21 cellular contexts compared by ENCODE assay signal in genomic region chr9:14136646-14137370, GRCh38.
DNase-seq lines count a peak whose midpoint lies in the region; ATAC-seq, FAIRE-seq and TF ChIP-seq lines count a peak whose summit lies in the region.
"Had no signal": no experiment of that assay in that cellular context is flagged by ENCODE, and none has a peak within 500 bp of the region (broad histone marks: within the 10 kb centered on the region; RNA-seq: fewer than 3 reads in every experiment).

No MANE protein-coding gene starts in this region.

- H3K27ac Mint-ChIP-seq in type B pancreatic cell = no peak overlapping the region
- H3K27ac Mint-ChIP-seq: activated CD4-positive, alpha-beta T cell treated with anti-CD3 and anti-CD28 coated beads for 36 hours; activated naive CD4-positive, alpha-beta T cell treated with anti-CD3 and anti-CD28 coated beads, Interleukin-2, amount 50 U/mL, for 72 hours; stimulated activated naive B cell treated with anti-CD40 and anti-IgM and Interleukin-4, amounts not matched to agents 10 μg/mL and 1 μg/mL and 100 μg/mL, for 72 hours had no signal

- intact Hi-C loops in HepG2 (cut with micrococcal nuclease; ENCODE audit: unreplicated experiment) = no loop called here
- intact Hi-C loops in right lobe of liver (cut with DNase I) = no loop called here

- H3K36me3 Mint-ChIP-seq in type B pancreatic cell = peaks cover 25% of the 10 kb centered on the region
- H3K36me3 Mint-ChIP-seq: activated naive CD4-positive, alpha-beta T cell treated with anti-CD3 and anti-CD28 coated beads, Interleukin-2, amount 50 U/mL, for 72 hours; stimulated activated naive B cell treated with anti-CD40 and anti-IgM and Interleukin-4, amounts not matched to agents 10 μg/mL and 1 μg/mL and 100 μg/mL, for 72 hours had no signal

- WGBS in HepG2 (ENCODE audit: low lambda C conversion rate) = 72% methylated on average over 3 of the region's 3 CpGs
- WGBS in right lobe of liver (ENCODE audit: insufficient coverage, low coverage, low lambda C conversion rate, missing lambda C conversion rate) = 81% methylated on average over 3 of the region's 3 CpGs

- POLR2A ChIA-PET in HepG2 (lab: Yijun Ruan, JAX) = no interaction called here

- no peak overlapping the region for H3K4me2 ChIP-seq in HepG2 (ENCODE audit: low read depth, low read length)
- H3K4me2 ChIP-seq: KMS-11 had no signal

- no peak for TF ChIP-seq RAD21 in HepG2 (CRISPR knock-in tag; IDR thresholded peaks at IDR 0.05)

- CTCF ChIA-PET in HepG2 (lab: Yijun Ruan, JAX; ENCODE audit: low intra/inter-chr PET ratio, low total read pairs) = no interaction called here

- H4K20me1 ChIP-seq in HepG2 (ENCODE audit: insufficient read depth, low read length) = no peaks in the 10 kb centered on the region

- no peak for TF ChIP-seq EP300 in HepG2 (IDR thresholded peaks at IDR 0.05; ENCODE audit: low read depth in 2 of 2, low read length in 2 of 2)
- no peak for TF ChIP-seq EP300 in HepG2 (CRISPR knock-in tag; IDR thresholded peaks at IDR 0.05; ENCODE audit: borderline replicate concordance)

- H3K79me2 ChIP-seq in HepG2 (ENCODE audit: insufficient read depth, low read length) = no peaks in the 10 kb centered on the region

- DNase-seq in HepG2 (ENCODE audit: low spot score) (no peak), right lobe of liver (no peak), NCI-H748 (lab: John Stamatoyannopoulos, UW; ENCODE audit: unreplicated experiment) (peak; percentile 68), type B pancreatic cell (ENCODE audit: extremely low spot score, unreplicated experiment) (no peak), NCI-H526 (lab: John Stamatoyannopoulos, UW) (no peak), NOMO-1 treated with dmso at 0.1 percent for 144 hours (lab: John Stamatoyannopoulos, UW; ENCODE audit: unreplicated experiment) (no peak)
- DNase-seq: activated CD4-positive, alpha-beta T cell treated with anti-CD3 and anti-CD28 coated beads for 36 hours; effector CD8-positive, alpha-beta T cell; HCEC 1CT; NCI-H2029 treated with DMSO at 0.1 percent for 48 hours; NCI-H524; stimulated activated CD4-positive, alpha-beta T cell treated with anti-CD3 and anti-CD28 coated beads, Interleukin-2, amount 100 ng/mL, for 48 hours; stimulated activated naive B cell treated with anti-CD40 and anti-IgM and Interleukin-4, amounts not matched to agents 10 μg/mL and 1 μg/mL and 100 μg/mL, for 72 hours had no signal

- no peaks in the 10 kb centered on the region for H3K36me3 ChIP-seq in HepG2 (replicated peaks in 1 of 2; ENCODE audit: control insufficient read depth in 1 of 2, insufficient read depth in 2 of 2, low read length in 2 of 2)
- no peaks in the 10 kb centered on the region for H3K36me3 ChIP-seq in right lobe of liver
- H3K36me3 ChIP-seq: esophagus muscularis mucosa had no signal

- H3K27me3 ChIP-seq in HepG2 (ENCODE audit: control insufficient read depth in 1 of 2, insufficient read depth in 2 of 2, low read length in 2 of 2) = no peaks in the 10 kb centered on the region
- H3K27me3 ChIP-seq in right lobe of liver = no peaks in the 10 kb centered on the region
- H3K27me3 ChIP-seq: esophagus muscularis mucosa had no signal

- no peaks in the 10 kb centered on the region for H3K9me3 Mint-ChIP-seq in type B pancreatic cell
- H3K9me3 Mint-ChIP-seq: activated naive CD4-positive, alpha-beta T cell treated with anti-CD3 and anti-CD28 coated beads, Interleukin-2, amount 50 U/mL, for 72 hours; stimulated activated naive B cell treated with anti-CD40 and anti-IgM and Interleukin-4, amounts not matched to agents 10 μg/mL and 1 μg/mL and 100 μg/mL, for 72 hours had no signal

- H3K9ac ChIP-seq in HepG2 (ENCODE audit: insufficient read depth, low read depth, low read length) = no peak overlapping the region
- H3K9ac ChIP-seq: KMS-11 had no signal

- no peak overlapping the region for H3K4me3 ChIP-seq in HepG2 (replicated peaks in 1 of 3; ENCODE audit: insufficient read depth in 1 of 3, low read depth in 2 of 3, low read length in 3 of 3)
- no peak overlapping the region for H3K4me3 ChIP-seq in right lobe of liver
- H3K4me3 ChIP-seq: esophagus muscularis mucosa, lung, thoracic aorta had no signal

- TF ChIP-seq POLR2A in HepG2 (IDR thresholded peaks at IDR 0.05; ENCODE audit: insufficient read depth in 1 of 2, low read depth in 2 of 2, low read length in 2 of 2) (no peak), right lobe of liver (IDR thresholded peaks at IDR 0.05) (no peak)

- no peak overlapping the region for H2AFZ ChIP-seq in HepG2 (ENCODE audit: low read length)

- in situ Hi-C loops in HepG2 (cut with HindIII; ENCODE audit: extremely low pct_ligation_motif_present, low pct_unique_long_range_greater_than_20kb) = no loop called here

- no peak overlapping the region for H3K27ac ChIP-seq in HepG2 (ENCODE audit: extremely low read length, insufficient read depth, low read length)
- H3K27ac ChIP-seq in right lobe of liver = no peak overlapping the region
- H3K27ac ChIP-seq: C4-2B, esophagus muscularis mucosa, KMS-11, thoracic aorta had no signal

- no peak for FAIRE-seq in HepG2 (lab: Jason Lieb, UNC)

- H3K4me1 ChIP-seq in HepG2 (ENCODE audit: insufficient read depth, low read length) = no peaks in the 10 kb centered on the region
- H3K4me1 ChIP-seq in right lobe of liver = peaks cover 0 to 8% (median 0%) of the 10 kb centered on the region in 4 donors

- H3K9me3 ChIP-seq in HepG2 (ENCODE audit: low read length) (no peaks in the 10 kb centered on the region), right lobe of liver (no peaks in the 10 kb centered on the region)
- H3K9me3 ChIP-seq: esophagus muscularis mucosa, thoracic aorta had no signal

- ATAC-seq in HepG2 (no peak), right lobe of liver (no peak), esophagus mucosa (peak; percentile 48), HG03045 (IDR thresholded peaks at IDR 0.05; ENCODE audit: unreplicated experiment) (no peak)
- ATAC-seq: activated CD4-positive, alpha-beta T cell treated with anti-CD3 and anti-CD28 coated beads for 36 hours; activated naive CD4-positive, alpha-beta T cell treated with anti-CD3 and anti-CD28 coated beads, Interleukin-2, amount 50 U/mL, for 72 hours; stimulated activated naive B cell treated with anti-CD40 and anti-IgM and Interleukin-4, amounts not matched to agents 10 μg/mL and 1 μg/mL and 100 μg/mL, for 72 hours had no signal

- peaks cover 33% of the 10 kb centered on the region for H3K4me1 Mint-ChIP-seq in type B pancreatic cell (ENCODE audit: unreplicated experiment)
- H3K4me1 Mint-ChIP-seq: activated CD4-positive, alpha-beta T cell treated with anti-CD3 and anti-CD28 coated beads for 36 hours; stimulated activated naive B cell treated with anti-CD40 and anti-IgM and Interleukin-4, amounts not matched to agents 10 μg/mL and 1 μg/mL and 100 μg/mL, for 72 hours had no signal

- no peaks in the 10 kb centered on the region for H3K27me3 Mint-ChIP-seq in type B pancreatic cell
- H3K27me3 Mint-ChIP-seq: activated CD4-positive, alpha-beta T cell treated with anti-CD3 and anti-CD28 coated beads for 36 hours; stimulated activated naive B cell treated with anti-CD40 and anti-IgM and Interleukin-4, amounts not matched to agents 10 μg/mL and 1 μg/mL and 100 μg/mL, for 72 hours had no signal

- TF ChIP-seq CTCF in HepG2 (CRISPR knock-in tag; IDR thresholded peaks at IDR 0.05) (no peak), right lobe of liver (IDR thresholded peaks at IDR 0.05) (no peak), type B pancreatic cell (conservative IDR thresholded peaks at IDR 0.05) (no peak)

- peak overlapping the region; percentile 18 for H3K4me3 Mint-ChIP-seq in type B pancreatic cell
- H3K4me3 Mint-ChIP-seq: activated CD4-positive, alpha-beta T cell treated with anti-CD3 and anti-CD28 coated beads for 36 hours; stimulated activated naive B cell treated with anti-CD40 and anti-IgM and Interleukin-4, amounts not matched to agents 10 μg/mL and 1 μg/mL and 100 μg/mL, for 72 hours had no signal

- no TSS peak for BruUV-seq in HepG2 (replicated peaks; lab: Mats Ljungman, UMichigan)

TF ChIP-seq in HepG2, 621 proteins besides CTCF, POLR2A, EP300 and RAD21:
- TF ChIP-seq MAFF (IDR thresholded peaks at IDR 0.05; ENCODE audit: low read depth, low read length) = peak; percentile 25; the same call in 1 of the 2 replicates
- TF ChIP-seq KLF9 (CRISPR knock-in tag; IDR thresholded peaks at IDR 0.05; ENCODE audit: low read depth) = no peak
- peak; percentile 18 to 72; a peak in 3 of 4 replicates for TF ChIP-seq MAFK (conservative IDR thresholded peaks at IDR 0.05 in 1 of 2, IDR thresholded peaks at IDR 0.05 in 1 of 2; ENCODE audit: low read length in 2 of 2)
- TF ChIP-seq JUND (CRISPR knock-in tag; IDR thresholded peaks at IDR 0.05) = no peak
- no peak for TF ChIP-seq ZBTB4 (CRISPR knock-in tag; IDR thresholded peaks at IDR 0.05; ENCODE audit: borderline replicate concordance)
